11 cellular contexts compared by ENCODE assay signal in the genomic region with DNA sequence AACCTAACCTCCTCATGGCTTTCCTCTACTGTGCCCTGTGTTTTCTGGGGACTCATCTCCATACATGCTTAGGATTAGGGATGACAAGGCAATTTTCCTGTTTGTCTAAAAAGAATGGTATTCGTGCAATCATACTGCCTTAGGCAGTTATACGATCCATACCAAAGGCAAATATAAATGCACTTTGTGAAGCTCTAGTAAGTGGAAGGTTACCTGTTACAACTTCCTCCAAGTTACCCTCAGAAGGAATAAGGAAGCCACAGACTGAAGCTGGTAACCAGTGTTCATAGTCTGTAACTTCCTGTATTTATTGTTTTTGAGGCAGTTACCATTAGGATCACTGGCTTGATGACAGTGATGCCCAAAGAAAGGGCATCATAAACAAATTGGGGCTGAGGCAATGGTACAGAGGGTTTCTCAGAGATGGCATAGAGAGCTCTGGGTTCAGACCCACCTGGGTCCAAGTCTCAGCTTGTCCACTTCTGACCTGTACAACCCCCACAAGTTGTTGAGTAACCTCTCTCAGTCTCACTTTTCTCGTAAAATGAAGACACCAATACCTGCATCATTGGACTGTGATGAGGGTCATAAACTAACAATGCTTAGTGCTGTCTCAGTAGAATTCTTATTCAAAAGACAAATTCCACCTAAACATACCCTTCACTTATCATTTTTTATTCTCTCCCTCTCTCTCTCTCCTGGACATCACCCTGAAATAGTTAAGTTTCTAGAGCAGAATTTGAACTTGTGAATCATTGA.
A peak's percentile ranks its signal among the peaks of the same experiment; 100 is the strongest.
DNase-seq lines count a peak whose midpoint lies in the region; ATAC-seq, FAIRE-seq and TF ChIP-seq lines count a peak whose summit lies in the region.
"Had no signal": no experiment of that assay in that cellular context is flagged by ENCODE, and none has a peak within 500 bp of the region (broad histone marks: within the 10 kb centered on the region; RNA-seq: fewer than 3 reads in every experiment).

No MANE protein-coding gene starts in this region.

- H2BK5ac ChIP-seq in trophoblast cell (ENCODE audit: low read depth, low read length, poor library complexity), result no peak overlapping the region

- H3K79me2 ChIP-seq in K562 (ENCODE audit: control insufficient read depth, insufficient read depth, low read length), result no peaks in the 10 kb centered on the region
- H3K79me2 ChIP-seq in trophoblast cell (ENCODE audit: control insufficient read depth, insufficient read depth, low read length, poor library complexity), result no peaks in the 10 kb centered on the region

- H3K36me3 ChIP-seq in K562 (ENCODE audit: control insufficient read depth, insufficient read depth, low read length) (no peaks in the 10 kb centered on the region), trophoblast cell (ENCODE audit: control insufficient read depth in 1 of 2, insufficient read depth in 2 of 2, low read length in 2 of 2) (peaks cover 0 to 10% of the 10 kb centered on the region in 2 experiments)

- no peak for TF ChIP-seq CTCF in K562 (IDR thresholded peaks at IDR 0.05 in 2 of 3, conservative IDR thresholded peaks at IDR 0.05 in 1 of 3; ENCODE audit: insufficient read depth in 2 of 3, low read depth in 1 of 3, low read length in 3 of 3)

- no peaks in the 10 kb centered on the region for H3K4me1 ChIP-seq in K562 (replicated peaks in 1 of 2; ENCODE audit: control insufficient read depth in 2 of 2, insufficient read depth in 2 of 2, low read length in 2 of 2)
- peaks cover 7 to 8% of the 10 kb centered on the region in 2 experiments for H3K4me1 ChIP-seq in trophoblast cell (ENCODE audit: control insufficient read depth in 1 of 2, insufficient read depth in 2 of 2, low read length in 2 of 2)

- no peak overlapping the region for H3K23ac ChIP-seq in trophoblast cell (ENCODE audit: low read length)

- no peak for TF ChIP-seq POLR2A in K562 (conservative IDR thresholded peaks at IDR 0.05)

- H3K27me3 ChIP-seq in K562 (ENCODE audit: control insufficient read depth in 2 of 2, insufficient read depth in 2 of 2, low read length in 2 of 2) (no peaks in the 10 kb centered on the region), trophoblast cell (ENCODE audit: insufficient read depth, low read length) (no peaks in the 10 kb centered on the region)

- ATAC-seq in GM18909 (IDR thresholded peaks at IDR 0.05; ENCODE audit: poor library complexity, unreplicated experiment) (peak; percentile 61), K562 (no peak), GM21786 (IDR thresholded peaks at IDR 0.05; ENCODE audit: unreplicated experiment) (no peak)

- H3K9ac ChIP-seq in K562 (ENCODE audit: insufficient read depth in 1 of 2, low read depth in 2 of 2, low read length in 2 of 2) (no peak overlapping the region), trophoblast cell (ENCODE audit: low read length) (no peak overlapping the region)

- TF ChIP-seq EP300 in K562 (IDR thresholded peaks at IDR 0.05; ENCODE audit: low read length), result no peak

- no peak overlapping the region for H2BK12ac ChIP-seq in trophoblast cell (ENCODE audit: low read length)

- WGBS in K562 (ENCODE audit: insufficient coverage, low coverage, missing lambda C conversion rate), result 17% methylated on average over 3 of the region's 3 CpGs
- no CpG with 5 or more reads among the region's 3 CpGs for WGBS in trophoblast cell (ENCODE audit: extremely low coverage, insufficient coverage, insufficient read length)

- H3K4me2 ChIP-seq in K562 (ENCODE audit: insufficient read depth, low read length) (no peak overlapping the region), trophoblast cell (ENCODE audit: low read length) (no peak overlapping the region)

- H2AFZ ChIP-seq in K562 (ENCODE audit: low read depth, low read length) (no peak overlapping the region), trophoblast cell (ENCODE audit: insufficient read depth, low read length, poor library complexity) (no peak overlapping the region)

- H4K8ac ChIP-seq in trophoblast cell (ENCODE audit: low read depth, low read length), result no peak overlapping the region

- CTCF ChIA-PET in K562 (lab: Yijun Ruan, JAX; ENCODE audit: low intra/inter-chr PET ratio), result no interaction called here

- H3K9me3 ChIP-seq in K562 (replicated peaks; ENCODE audit: control insufficient read depth, insufficient read depth, low read depth, low read length) (no peaks in the 10 kb centered on the region), trophoblast cell (ENCODE audit: insufficient read depth, low read depth, low read length) (no peaks in the 10 kb centered on the region)

- no peak overlapping the region for H2BK120ac ChIP-seq in trophoblast cell (ENCODE audit: insufficient read depth, low read length, poor library complexity)

- no peaks in the 10 kb centered on the region for H3K9me1 ChIP-seq in K562 (ENCODE audit: control insufficient read depth, insufficient read depth, low read length)

- no peak overlapping the region for H3K14ac ChIP-seq in trophoblast cell (ENCODE audit: low read length)

- no peak overlapping the region for H4K12ac ChIP-seq in trophoblast cell (ENCODE audit: low read depth, low read length)

- in situ Hi-C loops in K562 (cut with MboI), result no loop called here

- H3K79me1 ChIP-seq in trophoblast cell (ENCODE audit: low read length), result no peaks in the 10 kb centered on the region

- TF ChIP-seq RAD21 in K562 (CRISPR knock-in tag; conservative IDR thresholded peaks at IDR 0.05 in 1 of 2, IDR thresholded peaks at IDR 0.05 in 1 of 2), result no peak

- no peaks in the 10 kb centered on the region for H4K20me1 ChIP-seq in K562 (replicated peaks; ENCODE audit: control insufficient read depth, insufficient read depth, low read length)

- no peak for FAIRE-seq in K562 (lab: Jason Lieb, UNC)
- FAIRE-seq: colon had no signal

- BruUV-seq in K562 (replicated peaks; lab: Mats Ljungman, UMichigan), result no TSS peak

- no peak overlapping the region for H3K27ac ChIP-seq in K562 (ENCODE audit: extremely low read depth, low read depth, low read length)
- no peak overlapping the region for H3K27ac ChIP-seq in trophoblast cell (ENCODE audit: low read depth, low read length)

- H4K91ac ChIP-seq in trophoblast cell (ENCODE audit: low read depth, low read length), result no peak overlapping the region

- intact Hi-C loops in K562 (cut with micrococcal nuclease), result no loop called here

- POLR2A ChIA-PET in K562 (lab: Yijun Ruan, JAX), result no interaction called here

- H3K4me3 ChIP-seq in K562, result no peak overlapping the region
- no peak overlapping the region for H3K4me3 ChIP-seq in trophoblast cell (ENCODE audit: low read depth, low read length)

- H2AK5ac ChIP-seq in trophoblast cell (ENCODE audit: low read length), result no peak overlapping the region

- DNase-seq in NOMO-1 treated with dmso at 0.1 percent for 144 hours (lab: John Stamatoyannopoulos, UW; ENCODE audit: unreplicated experiment), result peak; percentile 22
- DNase-seq in K562 (ENCODE audit: extremely low read depth in 1 of 4, low spot score in 3 of 4), result no peak
- peak; percentile 52 to 77 for DNase-seq in trophoblast cell
- no peak for DNase-seq in EL
- no peak for DNase-seq in COLO829 (ENCODE audit: low spot score)
- DNase-seq: DND-41, H9, NCI-H187 had no signal

- no peak overlapping the region for H3K18ac ChIP-seq in trophoblast cell (ENCODE audit: low read length)

- no peak overlapping the region for H3K4ac ChIP-seq in trophoblast cell (ENCODE audit: low read depth, low read length)

TF ChIP-seq in K562, 482 proteins besides CTCF, POLR2A, EP300 and RAD21:
- TF ChIP-seq, protein P1, sequence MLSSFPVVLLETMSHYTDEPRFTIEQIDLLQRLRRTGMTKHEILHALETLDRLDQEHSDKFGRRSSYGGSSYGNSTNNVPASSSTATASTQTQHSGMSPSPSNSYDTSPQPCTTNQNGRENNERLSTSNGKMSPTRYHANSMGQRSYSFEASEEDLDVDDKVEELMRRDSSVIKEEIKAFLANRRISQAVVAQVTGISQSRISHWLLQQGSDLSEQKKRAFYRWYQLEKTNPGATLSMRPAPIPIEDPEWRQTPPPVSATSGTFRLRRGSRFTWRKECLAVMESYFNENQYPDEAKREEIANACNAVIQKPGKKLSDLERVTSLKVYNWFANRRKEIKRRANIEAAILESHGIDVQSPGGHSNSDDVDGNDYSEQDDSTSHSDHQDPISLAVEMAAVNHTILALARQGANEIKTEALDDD (IDR thresholded peaks at IDR 0.05), result peak; percentile 42; the same call in 1 of the 2 replicates
- no peak for TF ChIP-seq MCM3 (IDR thresholded peaks at IDR 0.05)
- TF ChIP-seq FOXJ3 (CRISPR knock-in tag; IDR thresholded peaks at IDR 0.05), result no peak
- 0 out of 2 replicates have a peak, but pooled peaks have one; percentile 6 for TF ChIP-seq MAFF (IDR thresholded peaks at IDR 0.05; ENCODE audit: low read length)
- 0 out of 2 replicates have a peak, but pooled peaks have one; percentile 27 for TF ChIP-seq NFE2L1 (tag; IDR thresholded peaks at IDR 0.05; ENCODE audit: borderline replicate concordance, low read depth)
- TF ChIP-seq MAFG (tag; conservative IDR thresholded peaks at IDR 0.05), result peak; percentile 61
- peak; percentile 60 for TF ChIP-seq ZNF316 (IDR thresholded peaks at IDR 0.05)

Comparison
In these comparisons a context has a peak if more than half of its experiments do, and no peak if none do; other contexts are left out.
1. DNase-seq: peak in NOMO-1 treated with dmso at 0.1 percent for 144 hours (single experiment) and trophoblast cell (2 of 2); none in K562 (0 of 4), EL (single experiment) and COLO829 (single experiment).